ENCODE assay signal across 8 cellular contexts in the genomic region with DNA sequence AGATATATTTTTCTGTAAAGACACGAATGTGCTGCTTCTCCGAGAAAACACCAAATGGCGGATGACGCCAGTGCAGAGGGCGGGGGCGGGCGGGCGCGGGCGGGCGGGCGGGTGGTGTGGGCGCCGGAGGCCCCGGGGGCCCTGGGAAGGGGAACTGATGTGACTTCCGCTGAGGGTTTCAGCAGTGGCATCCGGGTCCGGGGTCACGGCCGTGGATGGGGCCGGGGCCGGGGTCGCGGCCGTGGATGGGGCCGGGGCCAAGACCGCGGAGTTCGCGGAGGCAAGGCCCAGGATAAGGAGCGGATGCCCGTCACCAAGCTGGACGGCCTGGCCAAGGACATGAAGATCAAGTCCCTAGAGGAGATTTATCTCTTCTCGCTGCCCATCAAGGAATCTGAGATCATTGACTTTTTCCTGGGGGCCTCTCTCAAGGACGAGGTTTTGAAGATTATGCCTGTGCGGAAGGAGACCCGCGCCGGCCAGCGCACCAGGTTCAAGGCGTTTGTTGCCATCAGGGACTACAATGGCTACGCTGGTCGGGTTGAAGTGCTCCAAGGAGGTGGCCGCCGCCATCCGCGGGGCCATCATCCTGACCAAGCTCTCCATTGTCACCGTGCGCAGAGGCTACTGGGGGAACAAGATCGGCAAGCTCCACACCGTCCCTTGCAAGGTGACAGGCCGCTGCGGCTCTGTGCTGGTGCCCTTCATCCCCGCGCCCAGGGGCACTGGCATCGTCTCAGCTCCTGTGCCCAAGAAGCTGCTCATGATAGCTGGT. TPM values are rescaled to one million over a fixed set of nuclear protein-coding genes. Genes with fewer than 3 reads are reported as not detected.
DNase-seq lines count a peak whose midpoint lies in the region; ATAC-seq and TF ChIP-seq lines count a peak whose summit lies in the region.

No MANE protein-coding gene starts in this region.

- POLR2A ChIA-PET in WTC11 (lab: Charles Lee), result interaction anchor here (0.5 to 1.2 kb wide), 4 partner anchors 12 to 218 kb away, joined by 3 to 9 read pairs (median 3); partner anchors contain the start of gene IGF2BP3

- TF ChIP-seq CTCF in WTC11 (IDR thresholded peaks at IDR 0.05), result no peak

- CTCF ChIA-PET in WTC11 (lab: Charles Lee), result interaction anchor here (0.5 to 1.7 kb wide), 3 partner anchors 61 to 217 kb away, joined by 3 to 7 read pairs (median 4); no protein-coding TSS in a partner anchor

- H3K36me3 ChIP-seq in subcutaneous abdominal adipose tissue (ENCODE audit: control insufficient read depth in 5 of 5, insufficient read depth in 5 of 5, low read length in 5 of 5), result no peaks in the 10 kb centered on the region

- H3K4me1 ChIP-seq in subcutaneous abdominal adipose tissue (ENCODE audit: control insufficient read depth in 5 of 5, insufficient read depth in 5 of 5, low read length in 5 of 5), result peaks cover 0 to 10% (median 8%) of the 10 kb centered on the region in 5 donors

- no peaks in the 10 kb centered on the region for H3K9me3 ChIP-seq in subcutaneous abdominal adipose tissue (ENCODE audit: control insufficient read depth in 5 of 5, low read length in 5 of 5)

- ATAC-seq in HG03342 (IDR thresholded peaks at IDR 0.05; ENCODE audit: unreplicated experiment) (peak; percentile 77), WTC11 (peak; percentile 26)

- H3K27me3 ChIP-seq in subcutaneous abdominal adipose tissue (ENCODE audit: control insufficient read depth in 5 of 5, insufficient read depth in 4 of 5, low read length in 5 of 5), result no peaks in the 10 kb centered on the region

- H3K4me1 Mint-ChIP-seq in WTC11, result peaks cover 18% of the 10 kb centered on the region

- H3K4me3 Mint-ChIP-seq in WTC11, result peak overlapping the region; percentile 82

- H3K27ac Mint-ChIP-seq in WTC11, result peak overlapping the region; percentile 94

- peak; percentile 60 for TF ChIP-seq POLR2A in GM18951 (IDR thresholded peaks at IDR 0.05; ENCODE audit: extremely low read depth, insufficient read depth, insufficient read length)

- no peaks in the 10 kb centered on the region for H3K27me3 Mint-ChIP-seq in WTC11 (ENCODE audit: low read depth)

- H3K9ac ChIP-seq in subcutaneous abdominal adipose tissue (ENCODE audit: low read length in 5 of 5), result peak overlapping the region in 2 of 5 donors; percentile 39 to 68

- DNase-seq in AG20443 (ENCODE audit: low spot score) (peak; percentile 76), WTC11 (ENCODE audit: low spot score) (peak; percentile 24), dermis blood vessel endothelial cell (peak; percentile 46), lung microvascular endothelial cell (ENCODE audit: low read depth in 2 of 2) (peak; percentile 40 to 57), NCI-H2107 treated with DMSO at 0.1 percent for 48 hours (lab: John Stamatoyannopoulos, UW; ENCODE audit: unreplicated experiment) (no peak)

- in situ Hi-C loops in GM18951 (cut with MboI; ENCODE audit: low sequenced_read_pairs, unreplicated experiment), result no loop called here

- no peak overlapping the region for H3K27ac ChIP-seq in subcutaneous abdominal adipose tissue (ENCODE audit: low read depth, low read length)

- peak overlapping the region; percentile 66 to 73 (median 68) for H3K4me3 ChIP-seq in subcutaneous abdominal adipose tissue (ENCODE audit: low read depth in 1 of 5, low read length in 5 of 5)

- no peaks in the 10 kb centered on the region for H3K9me3 Mint-ChIP-seq in WTC11

- no peaks in the 10 kb centered on the region for H3K36me3 Mint-ChIP-seq in WTC11

TF ChIP-seq in WTC11, 78 proteins besides CTCF, POLR2A, EP300 and RAD21:
- TF ChIP-seq NR3C1 (CRISPR knock-in tag; conservative IDR thresholded peaks at IDR 0.05; ENCODE audit: low read depth), result no peak
- no peak for TF ChIP-seq ZNF671 (CRISPR knock-in tag; IDR thresholded peaks at IDR 0.05)
- TF ChIP-seq ELF4 (CRISPR knock-in tag; IDR thresholded peaks at IDR 0.05; ENCODE audit: low read depth), result no peak
- no peak for TF ChIP-seq NFE2L1 (CRISPR knock-in tag; IDR thresholded peaks at IDR 0.05)
- TF ChIP-seq, protein P1, sequence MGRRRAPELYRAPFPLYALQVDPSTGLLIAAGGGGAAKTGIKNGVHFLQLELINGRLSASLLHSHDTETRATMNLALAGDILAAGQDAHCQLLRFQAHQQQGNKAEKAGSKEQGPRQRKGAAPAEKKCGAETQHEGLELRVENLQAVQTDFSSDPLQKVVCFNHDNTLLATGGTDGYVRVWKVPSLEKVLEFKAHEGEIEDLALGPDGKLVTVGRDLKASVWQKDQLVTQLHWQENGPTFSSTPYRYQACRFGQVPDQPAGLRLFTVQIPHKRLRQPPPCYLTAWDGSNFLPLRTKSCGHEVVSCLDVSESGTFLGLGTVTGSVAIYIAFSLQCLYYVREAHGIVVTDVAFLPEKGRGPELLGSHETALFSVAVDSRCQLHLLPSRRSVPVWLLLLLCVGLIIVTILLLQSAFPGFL (CRISPR knock-in tag; IDR thresholded peaks at IDR 0.05; ENCODE audit: borderline replicate concordance), result no peak
- TF ChIP-seq, protein P2, sequence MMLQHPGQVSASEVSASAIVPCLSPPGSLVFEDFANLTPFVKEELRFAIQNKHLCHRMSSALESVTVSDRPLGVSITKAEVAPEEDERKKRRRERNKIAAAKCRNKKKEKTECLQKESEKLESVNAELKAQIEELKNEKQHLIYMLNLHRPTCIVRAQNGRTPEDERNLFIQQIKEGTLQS (CRISPR knock-in tag; conservative IDR thresholded peaks at IDR 0.05), result no peak
- TF ChIP-seq CREB1 (CRISPR knock-in tag; IDR thresholded peaks at IDR 0.05), result no peak
- TF ChIP-seq KAT7 (CRISPR knock-in tag; IDR thresholded peaks at IDR 0.05; ENCODE audit: borderline replicate concordance), result no peak
- no peak for TF ChIP-seq TEAD1 (CRISPR knock-in tag; IDR thresholded peaks at IDR 0.05)
- TF ChIP-seq ESRRA (CRISPR knock-in tag; IDR thresholded peaks at IDR 0.05; ENCODE audit: borderline replicate concordance), result no peak
- no peak for TF ChIP-seq ATF1 (CRISPR knock-in tag; IDR thresholded peaks at IDR 0.05)
- TF ChIP-seq ZNF317 (CRISPR knock-in tag; IDR thresholded peaks at IDR 0.05; ENCODE audit: borderline replicate concordance, low read depth), result no peak
- TF ChIP-seq SMAD4 (CRISPR knock-in tag; IDR thresholded peaks at IDR 0.05), result no peak
- TF ChIP-seq NFYB (CRISPR knock-in tag; conservative IDR thresholded peaks at IDR 0.05; ENCODE audit: low read depth), result no peak
- no peak for TF ChIP-seq ZNF232 (CRISPR knock-in tag; IDR thresholded peaks at IDR 0.05)

RNA-seq across cellular contexts. Expression of gene IGF2BP3, which starts 20.3 kb away (rescaled TPM):
- total RNA-seq in WTC11 (2021), result 129 to 165 TPM (median 164 TPM) in 3 replicates
- total RNA-seq in dermis blood vessel endothelial cell, result 13.4 and 41.5 TPM in 2 replicates
- total RNA-seq in lung microvascular endothelial cell, result 6.0 and 23.1 TPM in 2 replicates

RNA-seq across cellular contexts. Expression of gene TRA2A, which starts 41.2 kb away (rescaled TPM):
- total RNA-seq in WTC11 (2021), result 110 to 144 TPM (median 133 TPM) in 3 replicates
- 33.7 and 34.9 TPM in 2 replicates for total RNA-seq in dermis blood vessel endothelial cell
- total RNA-seq in lung microvascular endothelial cell, result 20.3 and 28.8 TPM in 2 replicates
